Comparison of ENCODE assay signal across 8 cellular contexts in the genomic region with DNA sequence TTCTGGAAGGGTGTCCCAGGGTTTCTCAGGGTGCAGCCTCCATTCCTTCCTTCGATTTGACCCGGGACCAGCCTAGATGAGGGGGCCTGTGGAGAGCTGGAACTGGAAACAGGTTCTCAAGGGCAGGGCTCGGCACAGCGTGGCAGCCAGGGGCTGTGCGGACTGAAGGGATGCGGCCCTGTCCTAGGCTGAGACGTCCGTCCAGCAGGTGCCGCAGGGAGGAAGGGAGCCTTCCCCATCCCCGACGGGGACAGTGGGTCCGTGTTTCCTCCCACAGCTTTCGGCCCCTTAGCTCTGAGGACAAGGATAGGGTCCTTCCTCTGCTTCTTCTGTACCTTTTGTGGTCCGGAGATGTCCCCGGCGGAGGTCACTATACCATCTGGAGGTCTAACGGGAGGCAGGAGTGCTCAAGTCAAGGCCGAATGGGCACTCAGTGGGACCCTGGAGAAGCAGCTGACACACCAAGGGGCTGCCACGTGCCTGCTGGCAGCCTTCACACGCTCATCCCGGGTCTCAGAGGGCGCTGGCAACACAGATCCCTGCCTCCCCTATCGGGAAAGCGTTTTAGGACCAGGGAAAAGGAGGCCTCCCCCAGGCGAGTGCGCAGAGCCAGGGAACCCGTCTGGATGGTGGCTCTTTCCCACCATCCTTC. TPM values are rescaled to one million over a fixed set of nuclear protein-coding genes. Genes with fewer than 3 reads are reported as not detected.
DNase-seq lines count a peak whose midpoint lies in the region; ATAC-seq, FAIRE-seq and TF ChIP-seq lines count a peak whose summit lies in the region.

No MANE protein-coding gene starts in this region.

- peak overlapping the region; percentile 63 for H3K4me3 Mint-ChIP-seq in WTC11
- peak overlapping the region; percentile 83 for H3K4me3 Mint-ChIP-seq in neural crest cell

- H3K27me3 Mint-ChIP-seq in WTC11 (ENCODE audit: low read depth) (no peaks in the 10 kb centered on the region), neural crest cell (ENCODE audit: low read depth) (no peaks in the 10 kb centered on the region)

- peak overlapping the region; percentile 60 for H3K4me2 ChIP-seq in endothelial cell of umbilical vein (ENCODE audit: insufficient read depth, low read length)

- H3K9me3 Mint-ChIP-seq in WTC11 (no peaks in the 10 kb centered on the region), neural crest cell (no peaks in the 10 kb centered on the region)

- peaks cover 0 to 21% of the 10 kb centered on the region in 2 experiments for H3K36me3 ChIP-seq in endothelial cell of umbilical vein (ENCODE audit: control insufficient read depth in 2 of 2, extremely low read depth in 1 of 2, insufficient read depth in 2 of 2, low read length in 2 of 2)

- POLR2A ChIA-PET in WTC11 (lab: Charles Lee) = interaction anchor here (0.7 kb wide), 1 partner anchor 83 kb away, joined by 3 read pairs; no protein-coding TSS in a partner anchor
- POLR2A ChIA-PET in endothelial cell of umbilical vein (lab: Charles Lee) = interaction anchor here (0.6 kb wide), 1 partner anchor 65 kb away, joined by 3 read pairs; no protein-coding TSS in a partner anchor

- dilution Hi-C loops in endothelial cell of umbilical vein (cut with MboI; ENCODE audit: extremely low pct_ligation_motif_present, low sequenced_read_pairs) = no loop called here

- H3K36me3 Mint-ChIP-seq in WTC11 (no peaks in the 10 kb centered on the region), neural crest cell (ENCODE audit: low read depth) (peaks cover 12% of the 10 kb centered on the region)

- CTCF ChIA-PET in WTC11 (lab: Charles Lee) = interaction anchor here (0.6 to 1.5 kb wide), 9 partner anchors 8 to 222 kb away, joined by 3 to 5 read pairs (median 3); no protein-coding TSS in a partner anchor
- CTCF ChIA-PET in endothelial cell of umbilical vein (lab: Charles Lee) = interaction anchor here (0.9 to 3.3 kb wide), 18 partner anchors 13 to 351 kb away, joined by 3 to 33 read pairs (median 4); a partner anchor contains a TSS

- H3K9ac ChIP-seq in endothelial cell of umbilical vein (replicated peaks; ENCODE audit: extremely low read depth, insufficient read depth, low read length) = no peak overlapping the region

- intact Hi-C loops in endothelial cell of umbilical vein (cut with micrococcal nuclease) = loop anchor here (1.0 to 10.0 kb wide), 5 partner anchors 50 to 350 kb away; a partner anchor contains a TSS

- H3K27ac ChIP-seq in endothelial cell of umbilical vein (ENCODE audit: insufficient read depth, low read depth, low read length) = no peak overlapping the region

- H3K9me3 ChIP-seq in endothelial cell of umbilical vein (replicated peaks; ENCODE audit: control insufficient read depth, insufficient read depth, low read length) = no peaks in the 10 kb centered on the region

- no peak for TF ChIP-seq POLR2A in endothelial cell of umbilical vein (IDR thresholded peaks at IDR 0.05; ENCODE audit: low read depth, low read length)

- ATAC-seq in WTC11 (peak; percentile 6), HG02981 (IDR thresholded peaks at IDR 0.05; ENCODE audit: unreplicated experiment) (no peak), HG03457 (IDR thresholded peaks at IDR 0.05; ENCODE audit: unreplicated experiment) (no peak)

- FAIRE-seq in endothelial cell of umbilical vein (lab: Jason Lieb, UNC) = peak; percentile 54

- BruUV-seq in endothelial cell of umbilical vein (replicated peaks; lab: Mats Ljungman, UMichigan) = no TSS peak

- peak overlapping the region; percentile 88 for H3K27ac Mint-ChIP-seq in WTC11
- H3K27ac Mint-ChIP-seq in neural crest cell (ENCODE audit: unreplicated experiment) = no peak overlapping the region

- H3K4me1 Mint-ChIP-seq in WTC11 (peaks cover 57% of the 10 kb centered on the region), neural crest cell (peaks cover 44% of the 10 kb centered on the region)

- no peaks in the 10 kb centered on the region for H3K79me2 ChIP-seq in endothelial cell of umbilical vein (ENCODE audit: control insufficient read depth, insufficient read depth, low read length)

- H2AFZ ChIP-seq in endothelial cell of umbilical vein (ENCODE audit: low read depth, low read length) = peak overlapping the region; percentile 59

- TF ChIP-seq CTCF in WTC11 (IDR thresholded peaks at IDR 0.05) = no peak
- peak in 1 of 2 donors; percentile 41 for TF ChIP-seq CTCF in endothelial cell of umbilical vein (IDR thresholded peaks at IDR 0.05; ENCODE audit: extremely low read depth in 1 of 2, insufficient read depth in 1 of 2, low read depth in 1 of 2, low read length in 2 of 2)
- TF ChIP-seq CTCF in neural crest cell (conservative IDR thresholded peaks at IDR 0.05) = no peak

- DNase-seq in DMS153 treated with DMSO at 0.1 percent for 48 hours (lab: John Stamatoyannopoulos, UW; ENCODE audit: unreplicated experiment) (peak; percentile 28), HuH-7.5 (ENCODE audit: low spot score) (peak; percentile 85), WTC11 (ENCODE audit: low spot score) (peak; percentile 31), endothelial cell of umbilical vein (ENCODE audit: low read depth, low spot score) (peak; percentile 28), neural crest cell (ENCODE audit: low read depth, low spot score) (no peak), T-helper 9 cell (no peak)

- H3K4me1 ChIP-seq in endothelial cell of umbilical vein (ENCODE audit: control insufficient read depth, extremely low read depth, insufficient read depth, low read length) = peaks cover 23% of the 10 kb centered on the region

- H4K20me1 ChIP-seq in endothelial cell of umbilical vein (replicated peaks; ENCODE audit: control insufficient read depth, extremely low read depth, insufficient read depth, low read length) = no peaks in the 10 kb centered on the region

- no peaks in the 10 kb centered on the region for H3K27me3 ChIP-seq in endothelial cell of umbilical vein (ENCODE audit: control insufficient read depth in 2 of 2, insufficient read depth in 2 of 2, low read length in 2 of 2)

- no peaks in the 10 kb centered on the region for H3K9me1 ChIP-seq in endothelial cell of umbilical vein (replicated peaks; ENCODE audit: control insufficient read depth, extremely low read depth, insufficient read depth, low read length)

- H3K4me3 ChIP-seq in endothelial cell of umbilical vein (replicated peaks in 1 of 3; ENCODE audit: insufficient read depth in 1 of 3, low read depth in 1 of 3, low read length in 3 of 3) = no peak overlapping the region

TF ChIP-seq in WTC11, 78 proteins besides CTCF, POLR2A, EP300 and RAD21 (continues in another document):
- peak; percentile 1; the same call in 1 of the 2 replicates for TF ChIP-seq FOXP1 (CRISPR knock-in tag; IDR thresholded peaks at IDR 0.05; ENCODE audit: borderline replicate concordance)
- TF ChIP-seq, protein P1, sequence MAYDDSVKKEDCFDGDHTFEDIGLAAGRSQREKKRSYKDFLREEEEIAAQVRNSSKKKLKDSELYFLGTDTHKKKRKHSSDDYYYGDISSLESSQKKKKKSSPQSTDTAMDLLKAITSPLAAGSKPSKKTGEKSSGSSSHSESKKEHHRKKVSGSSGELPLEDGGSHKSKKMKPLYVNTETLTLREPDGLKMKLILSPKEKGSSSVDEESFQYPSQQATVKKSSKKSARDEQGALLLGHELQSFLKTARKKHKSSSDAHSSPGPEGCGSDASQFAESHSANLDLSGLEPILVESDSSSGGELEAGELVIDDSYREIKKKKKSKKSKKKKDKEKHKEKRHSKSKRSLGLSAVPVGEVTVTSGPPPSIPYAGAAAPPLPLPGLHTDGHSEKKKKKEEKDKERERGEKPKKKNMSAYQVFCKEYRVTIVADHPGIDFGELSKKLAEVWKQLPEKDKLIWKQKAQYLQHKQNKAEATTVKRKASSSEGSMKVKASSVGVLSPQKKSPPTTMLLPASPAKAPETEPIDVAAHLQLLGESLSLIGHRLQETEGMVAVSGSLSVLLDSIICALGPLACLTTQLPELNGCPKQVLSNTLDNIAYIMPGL (CRISPR knock-in tag; IDR thresholded peaks at IDR 0.05) = 0 out of 2 replicates have a peak, but pooled peaks have one; percentile 9

TF ChIP-seq in endothelial cell of umbilical vein, 7 proteins besides CTCF, POLR2A, EP300 and RAD21:
- TF ChIP-seq EZH2 (IDR thresholded peaks at IDR 0.05; ENCODE audit: borderline replicate concordance, low read depth, low read length, severe bottlenecking) (no peak), FOS (IDR thresholded peaks at IDR 0.05; ENCODE audit: borderline replicate concordance, insufficient read depth, low read length) (no peak), JUN (IDR thresholded peaks at IDR 0.05; ENCODE audit: borderline replicate concordance, insufficient read depth, insufficient read length, low read depth) (no peak), POLR2AphosphoS5 (IDR thresholded peaks at IDR 0.05; ENCODE audit: insufficient read depth, low read depth, low read length) (no peak), MYC (IDR thresholded peaks at IDR 0.05; ENCODE audit: low read depth, low read length) (no peak), GATA2 (IDR thresholded peaks at IDR 0.05; ENCODE audit: insufficient read depth, insufficient read length, low read depth, low read length) (no peak)
- TF ChIP-seq, protein P2, sequence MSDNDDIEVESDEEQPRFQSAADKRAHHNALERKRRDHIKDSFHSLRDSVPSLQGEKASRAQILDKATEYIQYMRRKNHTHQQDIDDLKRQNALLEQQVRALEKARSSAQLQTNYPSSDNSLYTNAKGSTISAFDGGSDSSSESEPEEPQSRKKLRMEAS (IDR thresholded peaks at IDR 0.05; ENCODE audit: insufficient read depth, insufficient read length) = no peak

RNA-seq across cellular contexts. Expression of a gene that starts 49.9 kb away (rescaled TPM):
- total RNA-seq in WTC11 (2021) (23.7 to 29.3 TPM (median 24.0 TPM) in 3 replicates), endothelial cell of umbilical vein (13.4 and 17.4 TPM in 2 replicates), neural crest cell (31.1 and 35.9 TPM in 2 replicates)
- polyA plus RNA-seq in endothelial cell of umbilical vein = 25.9 and 30.1 TPM in 2 replicates
- polyA plus RNA-seq in endothelial cell of umbilical vein (2011; cell fraction: cytosol; rRNA removed) = 8.7 and 14.4 TPM in 2 replicates
- 62.5 and 71.0 TPM in 2 replicates for polyA plus RNA-seq in endothelial cell of umbilical vein (2011; cell fraction: nucleus; rRNA removed)
- 9.7 and 15.3 TPM in 2 replicates for polyA plus RNA-seq in endothelial cell of umbilical vein (2012)
- polyA minus RNA-seq in endothelial cell of umbilical vein = 17.3 and 21.8 TPM in 2 replicates
- polyA minus RNA-seq in endothelial cell of umbilical vein (2011; cell fraction: cytosol; rRNA and poly(A)+ RNA removed) = 11.5 TPM
- polyA minus RNA-seq in endothelial cell of umbilical vein (2011; cell fraction: nucleus; rRNA and poly(A)+ RNA removed) = 9.6 and 16.5 TPM in 2 replicates

RNA-seq across cellular contexts. Expression of a gene that starts 50.1 kb away (rescaled TPM):
- total RNA-seq in WTC11 (2021) = 34.1 to 36.8 TPM (median 36.4 TPM) in 3 replicates
- total RNA-seq in endothelial cell of umbilical vein = 34.6 and 34.7 TPM in 2 replicates
- polyA plus RNA-seq in endothelial cell of umbilical vein = 11.4 and 17.9 TPM in 2 replicates
- polyA plus RNA-seq in endothelial cell of umbilical vein (2011; cell fraction: cytosol; rRNA removed) = 31.5 and 33.7 TPM in 2 replicates
- polyA plus RNA-seq in endothelial cell of umbilical vein (2011; cell fraction: nucleus; rRNA removed) = 6.7 and 11.3 TPM in 2 replicates
- polyA plus RNA-seq in endothelial cell of umbilical vein (2012) = 48.3 and 61.7 TPM in 2 replicates
- 6.3 and 6.5 TPM in 2 replicates for polyA minus RNA-seq in endothelial cell of umbilical vein
- 20.5 TPM for polyA minus RNA-seq in endothelial cell of umbilical vein (2011; cell fraction: cytosol; rRNA and poly(A)+ RNA removed)
- 3.9 and 4.8 TPM in 2 replicates for polyA minus RNA-seq in endothelial cell of umbilical vein (2011; cell fraction: nucleus; rRNA and poly(A)+ RNA removed)
- total RNA-seq in neural crest cell = 32.7 and 34.6 TPM in 2 replicates

Comparison
In these comparisons a context has a peak if more than half of its experiments do, and no peak if none do; other contexts are left out.
1. DNase-seq: peak in DMS153 treated with DMSO at 0.1 percent for 48 hours (single experiment), HuH-7.5 (single experiment), WTC11 (single experiment) and endothelial cell of umbilical vein (single experiment); none in neural crest cell (single experiment) and T-helper 9 cell (single experiment).